ENCODE assay signal across 8 cellular contexts in genomic region chr16:11621920-11622651, GRCh38. TPM values are rescaled to one million over a fixed set of nuclear protein-coding genes. Genes with fewer than 3 reads are reported as not detected.
DNase-seq lines count a peak whose midpoint lies in the region; ATAC-seq, FAIRE-seq and TF ChIP-seq lines count a peak whose summit lies in the region.

No MANE protein-coding gene starts in this region.

- no peaks in the 10 kb centered on the region for H3K36me3 Mint-ChIP-seq in activated T-helper 17 cell treated with anti-CD3 and anti-CD28 coated beads, Interleukin-2, amount 50 U/mL, for 72 hours (ENCODE audit: low read depth)

- peak overlapping the region; percentile 32 to 77; a peak in 4 of 6 replicates for H3K27ac ChIP-seq in A549
- peak overlapping the region; percentile 23 to 42 for H3K27ac ChIP-seq in tibial artery

- no peak for FAIRE-seq in A549 (lab: Jason Lieb, UNC)

- peak overlapping the region; percentile 84 for H3K4me3 Mint-ChIP-seq in activated T-helper 17 cell treated with anti-CD3 and anti-CD28 coated beads, Interleukin-2, amount 50 U/mL, for 72 hours

- ATAC-seq in A549 (peak; percentile 41 to 66; a peak in 4 of 6 replicates), GM21360 (IDR thresholded peaks at IDR 0.05; ENCODE audit: unreplicated experiment) (no peak), GM21723 (IDR thresholded peaks at IDR 0.05; ENCODE audit: unreplicated experiment) (no peak)
- peak; percentile 43 for ATAC-seq in activated T-helper 17 cell treated with anti-CD3 and anti-CD28 coated beads, Interleukin-2, amount 50 U/mL, for 72 hours (replicated peaks)

- POLR2A ChIA-PET in A549 (lab: Yijun Ruan, JAX), result no interaction called here

- no peaks in the 10 kb centered on the region for H3K9me3 Mint-ChIP-seq in activated T-helper 17 cell treated with anti-CD3 and anti-CD28 coated beads, Interleukin-2, amount 50 U/mL, for 72 hours

- H3K36me3 ChIP-seq in MG63, result no peaks in the 10 kb centered on the region
- H3K36me3 ChIP-seq in tibial artery, result no peaks in the 10 kb centered on the region
- H3K36me3 ChIP-seq in H7 (replicated peaks; ENCODE audit: control insufficient read depth, insufficient read depth, low read length), result no peaks in the 10 kb centered on the region

- TF ChIP-seq CTCF in A549 (IDR thresholded peaks at IDR 0.05) (no peak), tibial artery (IDR thresholded peaks at IDR 0.05) (no peak)

- H3K9me3 ChIP-seq in A549 (no peaks in the 10 kb centered on the region), MG63 (no peaks in the 10 kb centered on the region), tibial artery (no peaks in the 10 kb centered on the region)

- H3K27me3 ChIP-seq in MG63 (no peaks in the 10 kb centered on the region), tibial artery (no peaks in the 10 kb centered on the region), H7 (ENCODE audit: control insufficient read depth, insufficient read depth, low read length) (no peaks in the 10 kb centered on the region)

- H3K4me2 ChIP-seq in A549, result peak overlapping the region; percentile 35; the same call in 2 of the 3 replicates

- no peak for TF ChIP-seq RAD21 in A549 (conservative IDR thresholded peaks at IDR 0.05 in 1 of 2, IDR thresholded peaks at IDR 0.05 in 1 of 2)

- H3K4me3 ChIP-seq in A549, result no peak overlapping the region
- H3K4me3 ChIP-seq in MG63, result peak overlapping the region; percentile 16
- H3K4me3 ChIP-seq in tibial artery, result peak overlapping the region; percentile 21 to 27
- no peak overlapping the region for H3K4me3 ChIP-seq in H7 (ENCODE audit: insufficient read depth, low read depth, low read length)

- no peak for TF ChIP-seq POLR2A in A549 (IDR thresholded peaks at IDR 0.05; ENCODE audit: low read length)

- DNase-seq in A549 (ENCODE audit: low read depth in 1 of 2, low spot score in 1 of 2) (no peak), MG63 (peak; percentile 25), left kidney (ENCODE audit: low read depth, low spot score) (peak; percentile 60), tibial artery (no peak), H7 (no peak)

- H3K27ac Mint-ChIP-seq in activated T-helper 17 cell treated with anti-CD3 and anti-CD28 coated beads, Interleukin-2, amount 50 U/mL, for 72 hours, result peak overlapping the region; percentile 88

- CTCF ChIA-PET in A549 (lab: Yijun Ruan, JAX), result interaction anchor here (0.8 to 1.6 kb wide), 4 partner anchors 10 to 226 kb away, joined by 4 to 7 read pairs (median 4); no protein-coding TSS in a partner anchor

- no peaks in the 10 kb centered on the region for H3K27me3 Mint-ChIP-seq in activated T-helper 17 cell treated with anti-CD3 and anti-CD28 coated beads, Interleukin-2, amount 50 U/mL, for 72 hours

- peaks cover 32% of the 10 kb centered on the region for H3K4me1 Mint-ChIP-seq in activated T-helper 17 cell treated with anti-CD3 and anti-CD28 coated beads, Interleukin-2, amount 50 U/mL, for 72 hours

- 74% methylated on average over 19 of the region's 19 CpGs for WGBS in A549 (ENCODE audit: missing lambda C conversion rate)

- peaks cover 15% of the 10 kb centered on the region; the same call in 2 of the 3 replicates for H3K4me1 ChIP-seq in A549
- H3K4me1 ChIP-seq in tibial artery, result peaks cover 0 to 13% (median 9%) of the 10 kb centered on the region in 4 donors

- intact Hi-C loops in tibial artery (cut with DNase I; ENCODE audit: low total_unique reads), result no loop called here

- TF ChIP-seq EP300 in A549 (IDR thresholded peaks at IDR 0.05), result no peak

TF ChIP-seq in A549, 52 proteins besides CTCF, POLR2A, EP300 and RAD21:
- TF ChIP-seq TP53 (CRISPR knock-in tag; IDR thresholded peaks at IDR 0.05) (no peak), HOXB13 (CRISPR knock-in tag; IDR thresholded peaks at IDR 0.05; ENCODE audit: low read depth) (no peak), JUNB (IDR thresholded peaks at IDR 0.05) (no peak), BHLHE40 (IDR thresholded peaks at IDR 0.05; ENCODE audit: low read depth, low read length) (no peak), EHMT2 (IDR thresholded peaks at IDR 0.05; ENCODE audit: low read depth) (no peak), CBX2 (IDR thresholded peaks at IDR 0.05; ENCODE audit: borderline replicate concordance, low read depth) (no peak), PHF8 (IDR thresholded peaks at IDR 0.05; ENCODE audit: borderline replicate concordance, low read depth) (no peak), HES2 (IDR thresholded peaks at IDR 0.05) (no peak), MAFK (IDR thresholded peaks at IDR 0.05; ENCODE audit: partially characterized antibody) (no peak), TFCP2L1 (CRISPR knock-in tag; IDR thresholded peaks at IDR 0.05) (no peak), PBX3 (IDR thresholded peaks at IDR 0.05) (no peak), SREBF2 (IDR thresholded peaks at IDR 0.05) (no peak), FOXS1 (CRISPR knock-in tag; IDR thresholded peaks at IDR 0.05) (no peak), GATA3 (IDR thresholded peaks at IDR 0.05; ENCODE audit: borderline replicate concordance) (no peak), HDAC2 (IDR thresholded peaks at IDR 0.05) (no peak), ZFP36 (IDR thresholded peaks at IDR 0.05; ENCODE audit: borderline replicate concordance, partially characterized antibody) (no peak), RCOR1 (IDR thresholded peaks at IDR 0.05; ENCODE audit: low read depth, low read length) (no peak), USF2 (IDR thresholded peaks at IDR 0.05) (no peak)

RNA-seq across cellular contexts. Expression of gene LITAF, which starts 35.4 kb away (rescaled TPM):
- polyA plus RNA-seq in A549 (2011; rRNA removed), result 197 and 216 TPM in 2 replicates
- polyA plus RNA-seq in A549 (2012; cell fraction: cytosol; rRNA removed), result 250 and 441 TPM in 2 replicates
- 173 and 229 TPM in 2 replicates for polyA plus RNA-seq in A549 (2012; cell fraction: nucleus; rRNA removed)
- 197 to 227 TPM (median 218 TPM) in 3 replicates for polyA plus RNA-seq in A549 (2017; fragmentation: RNase III; extraction: RNeasy Plus Mini Kit Qiagen cat#74134 plus additional on column Dnase treatment)
- polyA minus RNA-seq in A549 (2011; rRNA and poly(A)+ RNA removed), result 215 and 242 TPM in 2 replicates
- 52.9 and 60.8 TPM in 2 replicates for total RNA-seq in MG63 (2014; rRNA removed; shearing (Covaris generic); ENCODE audit: low replicate concordance)
- 10 to 100 TPM; 66.0 to 82.9 TPM for total RNA-seq in activated T-helper 17 cell treated with anti-CD3 and anti-CD28 coated beads, Interleukin-2, amount 50 U/mL, for 72 hours
- total RNA-seq in H7 (2014; rRNA removed; shearing (Covaris generic)), result 71.8 and 85.6 TPM in 2 replicates

RNA-seq across cellular contexts. Expression of gene SNN, which starts 46.2 kb away (rescaled TPM):
- polyA plus RNA-seq in A549 (2011; rRNA removed) (6.3 and 6.7 TPM in 2 replicates), A549 (2017; fragmentation: RNase III; extraction: RNeasy Plus Mini Kit Qiagen cat#74134 plus additional on column Dnase treatment) (8.9 to 10.7 TPM (median 9.7 TPM) in 3 replicates)
- polyA plus RNA-seq in A549 (2012; cell fraction: cytosol; rRNA removed), result 5.9 and 8.5 TPM in 2 replicates
- polyA plus RNA-seq in A549 (2012; cell fraction: nucleus; rRNA removed), result 3.6 and 5.0 TPM in 2 replicates
- polyA minus RNA-seq in A549 (2011; rRNA and poly(A)+ RNA removed), result 4.3 and 4.4 TPM in 2 replicates
- 11.8 and 18.8 TPM in 2 replicates for total RNA-seq in MG63 (2014; rRNA removed; shearing (Covaris generic); ENCODE audit: low replicate concordance)
- 1 to 10 TPM; 3.3 to 4.9 TPM for total RNA-seq in activated T-helper 17 cell treated with anti-CD3 and anti-CD28 coated beads, Interleukin-2, amount 50 U/mL, for 72 hours
- total RNA-seq in H7 (2014; rRNA removed; shearing (Covaris generic)), result 34.1 and 34.9 TPM in 2 replicates

Comparison
In these comparisons a context has a peak if more than half of its experiments do, and no peak if none do; other contexts are left out.
1. ATAC-seq: peak in A549 (2 of 2) and activated T-helper 17 cell treated with anti-CD3 and anti-CD28 coated beads, Interleukin-2, amount 50 U/mL, for 72 hours (single experiment); none in GM21360 (single experiment) and GM21723 (single experiment).
2. DNase-seq: peak in MG63 (single experiment) and left kidney (single experiment); none in A549 (0 of 2), tibial artery (0 of 2) and H7 (single experiment).
3. H3K4me3 ChIP-seq: peak in MG63 (single experiment) and tibial artery (2 of 2); none in A549 (single experiment) and H7 (single experiment).